In genomic region chr17:18004345-18004744, GRCh38 we compare ENCODE assay signal across 18 cellular contexts. TPM values are rescaled to one million over a fixed set of nuclear protein-coding genes. Genes with fewer than 3 reads are reported as not detected.
DNase-seq lines count a peak whose midpoint lies in the region; ATAC-seq and TF ChIP-seq lines count a peak whose summit lies in the region.
"Had no signal": no experiment of that assay in that cellular context is flagged by ENCODE, and none has a peak within 500 bp of the region (broad histone marks: within the 10 kb centered on the region; RNA-seq: fewer than 3 reads in every experiment).

No MANE protein-coding gene starts in this region.

- H3K27ac ChIP-seq in psoas muscle, result peak overlapping the region; percentile 69
- H3K27ac ChIP-seq: ascending aorta, C4-2B, lower lobe of right lung, right atrium auricular region had no signal

- intact Hi-C loops in psoas muscle (cut with DNase I), result no loop called here

- peaks cover 17% of the 10 kb centered on the region for H3K4me1 ChIP-seq in psoas muscle
- H3K4me1 ChIP-seq: ascending aorta, lower lobe of right lung had no signal

- H3K27me3 ChIP-seq in psoas muscle (ENCODE audit: insufficient read depth in 3 of 3, low read length in 2 of 3), result no peaks in the 10 kb centered on the region
- H3K27me3 ChIP-seq: ascending aorta, heart left ventricle, right atrium auricular region had no signal

- H3K36me3 ChIP-seq in psoas muscle (ENCODE audit: insufficient read depth in 1 of 2, low read depth in 1 of 2), result peaks cover 0 to 25% of the 10 kb centered on the region in 2 donors
- H3K36me3 ChIP-seq: right atrium auricular region had no signal

- no peak overlapping the region for H3K4me3 ChIP-seq in psoas muscle
- H3K4me3 ChIP-seq: ascending aorta, heart left ventricle, lower lobe of right lung, right atrium auricular region had no signal

- no peak for TF ChIP-seq CTCF in psoas muscle (IDR thresholded peaks at IDR 0.05)

- WGBS in psoas muscle, 3 donors, result 59 to 73% (median 59%) methylated on average over 9 of the region's 9 CpGs

- no peaks in the 10 kb centered on the region for H3K9me3 ChIP-seq in psoas muscle
- H3K9me3 ChIP-seq: ascending aorta, heart left ventricle, lower lobe of right lung, right atrium auricular region had no signal

- ATAC-seq in psoas muscle (no peak), HG02884 (IDR thresholded peaks at IDR 0.05; ENCODE audit: unreplicated experiment) (no peak)
- ATAC-seq: activated T-cell treated with anti-CD3 and anti-CD28 coated beads, Interleukin-2, amount 50 U/mL, for 72 hours; lower lobe of right lung had no signal

- DNase-seq in NCI-H1436 (lab: John Stamatoyannopoulos, UW) (peak; percentile 48), NCI-H1436 treated with DMSO at 0.1 percent for 48 hours (lab: John Stamatoyannopoulos, UW) (no peak), NCI-H2029 treated with DMSO at 0.1 percent for 48 hours (lab: John Stamatoyannopoulos, UW) (peak; percentile 67), NCI-H748 treated with DMSO at 0.1 percent for 48 hours (lab: John Stamatoyannopoulos, UW) (peak; percentile 9), psoas muscle (peak in 1 of 2 donors; percentile 23), cerebellar nuclear complex (lab: John Stamatoyannopoulos, UW) (no peak), AG08395 (ENCODE audit: low spot score) (no peak)
- DNase-seq: activated CD4-positive, alpha-beta T cell treated with anti-CD3 and anti-CD28 coated beads for 1 hour; activated T-cell treated with anti-CD3 and anti-CD28 coated beads, Interleukin-2, amount 50 U/mL, for 72 hours; heart left ventricle; HFFc6; lower lobe of right lung; NCI-H526 treated with DMSO at 0.1 percent for 48 hours; stimulated activated CD4-positive, alpha-beta T cell treated with anti-CD3 and anti-CD28 coated beads, Interleukin-15, amount 100 ng/mL, for 24 hours had no signal

RNA-seq across cellular contexts. Expression of gene DRC3, which starts 31.7 kb away (rescaled TPM):
- total RNA-seq in psoas muscle, result 1 to 10 TPM in 1 of 4 donors, under 1 TPM in 3; 0.39 to 1.8 (median 0.73) TPM
- 1 to 10 TPM in 1 of 3 donors, under 1 TPM in 2; 0.61 to 1.6 (median 0.69) TPM for polyA plus RNA-seq in psoas muscle

RNA-seq across cellular contexts. Expression of gene TOM1L2, which starts 32.1 kb away (rescaled TPM):
- 10 to 100 TPM; 72.0 to 89.8 (median 87.2) TPM for total RNA-seq in psoas muscle
- polyA plus RNA-seq in psoas muscle, result 10 to 100 TPM; 13.3 to 48.4 (median 27.6) TPM

RNA-seq across cellular contexts. Expression of gene ATPAF2, which starts 34.6 kb away (rescaled TPM):
- total RNA-seq in psoas muscle, result 10 to 100 TPM; 23.9 to 39.7 (median 30.4) TPM
- 10 to 100 TPM; 16.5 to 34.9 (median 23.0) TPM for polyA plus RNA-seq in psoas muscle

RNA-seq across cellular contexts. Expression of gene GID4, which starts 34.9 kb away (rescaled TPM):
- total RNA-seq in psoas muscle, result 10 to 100 TPM; 22.4 to 39.6 (median 38.5) TPM
- 10 to 100 TPM; 10.8 to 55.2 (median 20.0) TPM for polyA plus RNA-seq in psoas muscle

Comparison
In these comparisons a context has a peak if more than half of its experiments do, and no peak if none do; other contexts are left out.
1. DNase-seq: peak in NCI-H1436 (single experiment), NCI-H2029 treated with DMSO at 0.1 percent for 48 hours (single experiment) and NCI-H748 treated with DMSO at 0.1 percent for 48 hours (single experiment); none in NCI-H1436 treated with DMSO at 0.1 percent for 48 hours (single experiment), cerebellar nuclear complex (0 of 2) and AG08395 (single experiment).